In the genomic region with DNA sequence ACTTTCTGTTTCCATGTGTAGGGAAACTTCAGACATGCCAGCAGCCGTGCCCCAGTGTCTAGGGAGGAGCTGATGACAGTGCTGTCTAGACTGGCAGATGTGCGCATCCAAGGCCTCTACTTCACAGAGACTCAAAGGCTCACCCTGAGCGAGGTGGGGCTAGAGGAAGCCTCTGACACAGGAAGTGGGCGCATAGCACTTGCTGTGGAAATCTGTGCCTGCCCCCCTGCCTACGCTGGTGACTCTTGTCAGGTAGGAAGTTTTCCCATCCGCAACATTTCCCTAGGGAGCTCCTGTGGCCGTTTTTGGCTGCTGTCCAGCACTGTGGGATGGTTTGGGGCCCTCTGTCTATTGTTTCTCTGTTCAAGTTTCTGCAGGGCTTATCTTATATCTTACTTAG, we compare ENCODE assay signal across 9 cellular contexts.
DNase-seq lines count a peak whose midpoint lies in the region; ATAC-seq lines count a peak whose summit lies in the region.
"Had no signal": no experiment of that assay in that cellular context is flagged by ENCODE, and none has a peak within 500 bp of the region (broad histone marks: within the 10 kb centered on the region; RNA-seq: fewer than 3 reads in every experiment).

No MANE protein-coding gene starts in this region.

- no peaks in the 10 kb centered on the region for H3K9me3 Mint-ChIP-seq in effector memory CD8-positive, alpha-beta T cell

- DNase-seq in NCI-H748 (lab: John Stamatoyannopoulos, UW; ENCODE audit: unreplicated experiment) (peak; percentile 75), NCI-H748 treated with DMSO at 0.1 percent for 48 hours (lab: John Stamatoyannopoulos, UW) (no peak), nucleus accumbens (lab: John Stamatoyannopoulos, UW) (no peak), HCEC 1CT (no peak)
- peak; percentile 89 for DNase-seq in Jurkat, Clone E6-1 (ENCODE audit: low read depth, low spot score)
- peak; percentile 5 to 21 for DNase-seq in activated CD4-positive, alpha-beta T cell treated with anti-CD3 and anti-CD28 coated beads for 24 hours (ENCODE audit: low read depth in 2 of 2)
- peak; percentile 73 to 77 (median 76) for DNase-seq in effector memory CD8-positive, alpha-beta T cell
- DNase-seq in stimulated activated CD8-positive, alpha-beta memory T cell treated with anti-CD3 and anti-CD28 coated beads, Interleukin-15, amount 100 ng/mL, for 48 hours (ENCODE audit: low read depth in 2 of 2): peak; percentile 29 to 34

- peak overlapping the region; percentile 72 to 80 for H3K4me3 Mint-ChIP-seq in effector memory CD8-positive, alpha-beta T cell

- no peaks in the 10 kb centered on the region for H3K27me3 Mint-ChIP-seq in effector memory CD8-positive, alpha-beta T cell

- peaks cover 38% of the 10 kb centered on the region in 2 donors for H3K4me1 Mint-ChIP-seq in effector memory CD8-positive, alpha-beta T cell (ENCODE audit: low read depth in 2 of 2)

- peaks cover 5% of the 10 kb centered on the region for H3K36me3 Mint-ChIP-seq in effector memory CD8-positive, alpha-beta T cell (ENCODE audit: insufficient read depth)

- ATAC-seq in effector memory CD8-positive, alpha-beta T cell (replicated peaks): peak; percentile 98

- peak overlapping the region; percentile 95 to 100 for H3K27ac Mint-ChIP-seq in effector memory CD8-positive, alpha-beta T cell

- peak overlapping the region; percentile 17 for H3K4me3 ChIP-seq in Jurkat, Clone E6-1 (ENCODE audit: low read length)
- H3K4me3 ChIP-seq: body of pancreas had no signal

Comparison
In these comparisons a context has a peak if more than half of its experiments do, and no peak if none do; other contexts are left out.
1. DNase-seq: peak in NCI-H748 (single experiment), Jurkat, Clone E6-1 (single experiment), activated CD4-positive, alpha-beta T cell treated with anti-CD3 and anti-CD28 coated beads for 24 hours (2 of 2), effector memory CD8-positive, alpha-beta T cell (3 of 3) and stimulated activated CD8-positive, alpha-beta memory T cell treated with anti-CD3 and anti-CD28 coated beads, Interleukin-15, amount 100 ng/mL, for 48 hours (2 of 2); none in NCI-H748 treated with DMSO at 0.1 percent for 48 hours (single experiment), nucleus accumbens (0 of 56) and HCEC 1CT (single experiment).